ENCODE assay signal across 18 cellular contexts in genomic region chr12:4830568-4830967, GRCh38.
A peak's percentile ranks its signal among the peaks of the same experiment; 100 is the strongest.
DNase-seq lines count a peak whose midpoint lies in the region; ATAC-seq and TF ChIP-seq lines count a peak whose summit lies in the region.
"Had no signal": no experiment of that assay in that cellular context is flagged by ENCODE, and none has a peak within 500 bp of the region (broad histone marks: within the 10 kb centered on the region; RNA-seq: fewer than 3 reads in every experiment).

No MANE protein-coding gene starts in this region.

- H2BK12ac ChIP-seq in H9 (ENCODE audit: insufficient read length, low read depth, low read length) = no peak overlapping the region

- no CpG with 5 or more reads among the region's 12 CpGs for WGBS in H9 (ENCODE audit: extremely low coverage, insufficient read length, low lambda C conversion rate)
- 72% methylated on average over 12 of the region's 12 CpGs for WGBS in hepatocyte (ENCODE audit: low lambda C conversion rate, missing lambda C conversion rate)

- H3K56ac ChIP-seq in H9 (ENCODE audit: insufficient read length, low read depth, low read length) = no peak overlapping the region

- no peak overlapping the region for H3K23ac ChIP-seq in H9 (ENCODE audit: insufficient read length, low read depth, low read length)

- no peak overlapping the region for H4K5ac ChIP-seq in H9 (ENCODE audit: insufficient read length, low read depth, low read length)

- H3K36me3 ChIP-seq in hepatocyte (replicated peaks; ENCODE audit: insufficient read depth, low read depth) = no peaks in the 10 kb centered on the region
- H3K36me3 ChIP-seq: upper lobe of left lung had no signal

- no peak overlapping the region for H2BK15ac ChIP-seq in H9 (ENCODE audit: low read depth, low read length)

- H3K27ac Mint-ChIP-seq in activated CD4-positive, alpha-beta T cell treated with anti-CD3 and anti-CD28 coated beads for 36 hours = peak overlapping the region; percentile 91
- H3K27ac Mint-ChIP-seq in H9 (no peak overlapping the region; a peak in 1 of 7 replicates), WTC11 (no peak overlapping the region)
- peak overlapping the region in 6 of 10 donors; percentile 9 to 79 (median 46) for H3K27ac Mint-ChIP-seq in naive thymus-derived CD8-positive, alpha-beta T cell

- H3K9me3 Mint-ChIP-seq in activated CD4-positive, alpha-beta T cell treated with anti-CD3 and anti-CD28 coated beads for 36 hours (ENCODE audit: low read depth) = no peaks in the 10 kb centered on the region
- H3K9me3 Mint-ChIP-seq in H9 (0 out of 5 replicates have a peak, but pooled peaks cover 0 to 2% of the 10 kb centered on the region in 2 experiments), WTC11 (peaks cover 10% of the 10 kb centered on the region)
- peaks cover 0 to 5% (median 0%) of the 10 kb centered on the region in 9 donors for H3K9me3 Mint-ChIP-seq in naive thymus-derived CD8-positive, alpha-beta T cell
- H3K9me3 Mint-ChIP-seq: neural crest cell had no signal

- H3K4me3 ChIP-seq in hepatocyte = no peak overlapping the region
- H3K4me3 ChIP-seq: A549, upper lobe of left lung had no signal

- no peak overlapping the region for H3T11ph ChIP-seq in H9 (ENCODE audit: low read length)

- H4K8ac ChIP-seq in H9 (replicated peaks; ENCODE audit: insufficient read length, low read depth, low read length) = no peak overlapping the region

- H3K23me2 ChIP-seq in H9 (ENCODE audit: insufficient read length, low read depth, low read length, poor library complexity, severe bottlenecking) = no peaks in the 10 kb centered on the region

- H3K4me3 Mint-ChIP-seq in activated CD4-positive, alpha-beta T cell treated with anti-CD3 and anti-CD28 coated beads for 36 hours = no peak overlapping the region
- H3K4me3 Mint-ChIP-seq in H9 (no peak overlapping the region), WTC11 (no peak overlapping the region)
- peak overlapping the region in 9 of 10 donors; percentile 4 to 77 (median 68) for H3K4me3 Mint-ChIP-seq in naive thymus-derived CD8-positive, alpha-beta T cell
- H3K4me3 Mint-ChIP-seq: neural crest cell had no signal

- POLR2A ChIA-PET in activated CD4-positive, alpha-beta T cell treated with anti-CD3 and anti-CD28 coated beads for 36 hours (lab: Charles Lee) = no interaction called here
- POLR2A ChIA-PET in WTC11 (lab: Charles Lee) = no interaction called here
- POLR2A ChIA-PET in naive thymus-derived CD8-positive, alpha-beta T cell (lab: Charles Lee) = no interaction called here

- no peaks in the 10 kb centered on the region for H3K79me1 ChIP-seq in H9 (ENCODE audit: insufficient read depth, low read depth, low read length, poor library complexity, severe bottlenecking)

- no peak overlapping the region for H2BK20ac ChIP-seq in H9 (ENCODE audit: low read depth, low read length, poor library complexity, severe bottlenecking)

- no peak for DNase-seq in activated CD4-positive, alpha-beta T cell treated with anti-CD3 and anti-CD28 coated beads for 36 hours
- DNase-seq in activated CD4-positive, alpha-beta T cell treated with anti-CD3 and anti-CD28 coated beads for 1 hour = no peak
- DNase-seq in H9 (peak; percentile 55), WTC11 (ENCODE audit: low spot score) (no peak), hepatocyte (ENCODE audit: low spot score) (no peak)
- DNase-seq in naive thymus-derived CD8-positive, alpha-beta T cell = no peak
- DNase-seq: activated CD4-positive, alpha-beta T cell treated with anti-CD3 and anti-CD28 coated beads, Interleukin-2, amount 50 U/mL, for 4 hours; CD4-positive, CD25-positive, alpha-beta regulatory T cell; hypothalamus; kidney glomerular epithelial cell; mesenchymal stem cell; NCI-H2029 treated with DMSO at 0.1 percent for 48 hours; NCI-H526 treated with DMSO at 0.1 percent for 48 hours had no signal

- H4K20me1 ChIP-seq in H9 (ENCODE audit: control insufficient read depth, insufficient read depth, insufficient read length) (no peaks in the 10 kb centered on the region), hepatocyte (ENCODE audit: insufficient read depth, poor library complexity, severe bottlenecking) (no peaks in the 10 kb centered on the region)

- no peak for ATAC-seq in activated CD4-positive, alpha-beta T cell treated with anti-CD3 and anti-CD28 coated beads for 36 hours
- ATAC-seq in WTC11 (peak; percentile 73), HG02798 (IDR thresholded peaks at IDR 0.05; ENCODE audit: poor library complexity, unreplicated experiment) (no peak), GM18907 (IDR thresholded peaks at IDR 0.05; ENCODE audit: unreplicated experiment) (no peak)
- ATAC-seq in naive thymus-derived CD8-positive, alpha-beta T cell = no peak
- ATAC-seq: A549 had no signal

- no peaks in the 10 kb centered on the region for H3K27me3 Mint-ChIP-seq in activated CD4-positive, alpha-beta T cell treated with anti-CD3 and anti-CD28 coated beads for 36 hours
- H3K27me3 Mint-ChIP-seq in H9 (ENCODE audit: low read depth) (peaks cover 11% of the 10 kb centered on the region), WTC11 (ENCODE audit: low read depth) (no peaks in the 10 kb centered on the region)
- peaks cover 0 to 2% (median 0%) of the 10 kb centered on the region in 5 donors for H3K27me3 Mint-ChIP-seq in naive thymus-derived CD8-positive, alpha-beta T cell
- H3K27me3 Mint-ChIP-seq: CD4-positive, CD25-positive, alpha-beta regulatory T cell had no signal

- H2AFZ ChIP-seq in H9 (ENCODE audit: low read length) = no peak overlapping the region
- H2AFZ ChIP-seq in hepatocyte = no peak overlapping the region

- TF ChIP-seq CTCF in H9 (conservative IDR thresholded peaks at IDR 0.05) (no peak), WTC11 (IDR thresholded peaks at IDR 0.05) (no peak), hepatocyte (IDR thresholded peaks at IDR 0.05; ENCODE audit: poor library complexity) (no peak)

- H3K14ac ChIP-seq in H9 (ENCODE audit: insufficient read depth, low read length) = no peak overlapping the region

- H3K4me1 ChIP-seq in H9 (ENCODE audit: insufficient read depth, low read length) (no peaks in the 10 kb centered on the region; the same call in 1 of the 2 replicates), hepatocyte (ENCODE audit: insufficient read depth) (no peaks in the 10 kb centered on the region)
- H3K4me1 ChIP-seq: A549, upper lobe of left lung had no signal

- no peaks in the 10 kb centered on the region for H3K79me2 ChIP-seq in H9 (ENCODE audit: insufficient read depth, low read length)
- H3K79me2 ChIP-seq in hepatocyte = no peaks in the 10 kb centered on the region

- H3K9me2 ChIP-seq in hepatocyte (replicated peaks; ENCODE audit: insufficient read depth) = no peaks in the 10 kb centered on the region

- no peaks in the 10 kb centered on the region for H3K27me3 ChIP-seq in H9 (ENCODE audit: insufficient read depth, low read length)
- H3K27me3 ChIP-seq in hepatocyte = peaks cover 29% of the 10 kb centered on the region
- H3K27me3 ChIP-seq: upper lobe of left lung had no signal

- H3K4ac ChIP-seq in H9 (ENCODE audit: low read depth, low read length) = no peak overlapping the region

- H3K4me2 ChIP-seq in H9 (ENCODE audit: insufficient read depth, insufficient read length, low read length) (no peak overlapping the region), hepatocyte (no peak overlapping the region)
- H3K4me2 ChIP-seq: A549 had no signal

- no peak overlapping the region for H2AK5ac ChIP-seq in H9 (ENCODE audit: insufficient read length, low read length)

- H3K36me3 Mint-ChIP-seq in activated CD4-positive, alpha-beta T cell treated with anti-CD3 and anti-CD28 coated beads for 36 hours (ENCODE audit: low read depth) = peaks cover 3% of the 10 kb centered on the region
- H3K36me3 Mint-ChIP-seq in H9 (ENCODE audit: insufficient read depth in 1 of 3, low read depth in 3 of 3) (peaks cover 3 to 4% (median 3%) of the 10 kb centered on the region in 3 experiments; a peak in 4 of 7 replicates), WTC11 (peaks cover 9% of the 10 kb centered on the region; the same call in 1 of the 2 replicates)
- peaks cover 0 to 4% (median 0%) of the 10 kb centered on the region in 3 donors for H3K36me3 Mint-ChIP-seq in naive thymus-derived CD8-positive, alpha-beta T cell
- H3K36me3 Mint-ChIP-seq: CD4-positive, CD25-positive, alpha-beta regulatory T cell had no signal

- no peak overlapping the region for H2BK120ac ChIP-seq in H9 (ENCODE audit: low read depth, low read length, poor library complexity, severe bottlenecking)

- intact Hi-C loops in activated CD4-positive, alpha-beta T cell treated with anti-CD3 and anti-CD28 coated beads for 36 hours (cut with DNase I, micrococcal nuclease) = no loop called here

- no peaks in the 10 kb centered on the region for H3K9me3 ChIP-seq in H9 (ENCODE audit: control insufficient read depth, low read depth, low read length)
- no peaks in the 10 kb centered on the region for H3K9me3 ChIP-seq in hepatocyte (ENCODE audit: low read depth)
- H3K9me3 ChIP-seq: A549 had no signal

- CTCF ChIA-PET in activated CD4-positive, alpha-beta T cell treated with anti-CD3 and anti-CD28 coated beads for 36 hours (lab: Charles Lee) = interaction anchor here (1.9 kb wide), 1 partner anchor 27 kb away, joined by 7 read pairs; no protein-coding TSS in a partner anchor
- CTCF ChIA-PET in WTC11 (lab: Charles Lee) = interaction anchor here (1.4 to 3.0 kb wide), 5 partner anchors 14 to 69 kb away, joined by 3 to 12 read pairs (median 4); no protein-coding TSS in a partner anchor

- no peak overlapping the region for H2BK5ac ChIP-seq in H9 (ENCODE audit: insufficient read length, low read length)

- H3K27ac ChIP-seq in H9 (ENCODE audit: insufficient read length, low read depth, low read length) = no peak overlapping the region
- no peak overlapping the region for H3K27ac ChIP-seq in hepatocyte
- H3K27ac ChIP-seq: A549, upper lobe of left lung had no signal

- peaks cover 54% of the 10 kb centered on the region for H3K4me1 Mint-ChIP-seq in activated CD4-positive, alpha-beta T cell treated with anti-CD3 and anti-CD28 coated beads for 36 hours
- peaks cover 19 to 20% of the 10 kb centered on the region in 2 experiments for H3K4me1 Mint-ChIP-seq in H9
- peaks cover 11% of the 10 kb centered on the region; the same call in 1 of the 2 replicates for H3K4me1 Mint-ChIP-seq in WTC11
- H3K4me1 Mint-ChIP-seq in naive thymus-derived CD8-positive, alpha-beta T cell = peaks cover 23 to 63% (median 52%) of the 10 kb centered on the region in 4 donors

- H3K9ac ChIP-seq in H9 (ENCODE audit: extremely low read depth, insufficient read length, low read length) = no peak overlapping the region

- H3K18ac ChIP-seq in H9 (ENCODE audit: insufficient read length, low read depth, low read length) = no peak overlapping the region

- no peak overlapping the region for H4K91ac ChIP-seq in H9 (ENCODE audit: insufficient read length, low read depth, low read length)

TF ChIP-seq in WTC11, 78 proteins besides CTCF, POLR2A, EP300 and RAD21 (continues in another document):
- TF ChIP-seq CREM (CRISPR knock-in tag; IDR thresholded peaks at IDR 0.05) = no peak
- no peak for TF ChIP-seq OVOL2 (CRISPR knock-in tag; IDR thresholded peaks at IDR 0.05; ENCODE audit: borderline replicate concordance)
- no peak for TF ChIP-seq ZNF317 (CRISPR knock-in tag; IDR thresholded peaks at IDR 0.05; ENCODE audit: borderline replicate concordance, low read depth)
- no peak for TF ChIP-seq TEAD1 (CRISPR knock-in tag; IDR thresholded peaks at IDR 0.05)

Comparison
In these comparisons a context has a peak if more than half of its experiments do, and no peak if none do; other contexts are left out.
1. H3K27ac Mint-ChIP-seq: peak in activated CD4-positive, alpha-beta T cell treated with anti-CD3 and anti-CD28 coated beads for 36 hours (single experiment) and naive thymus-derived CD8-positive, alpha-beta T cell (6 of 10); none in H9 (0 of 3) and WTC11 (single experiment).
2. H3K4me3 Mint-ChIP-seq: peak in naive thymus-derived CD8-positive, alpha-beta T cell (9 of 10); none in activated CD4-positive, alpha-beta T cell treated with anti-CD3 and anti-CD28 coated beads for 36 hours (single experiment), H9 (0 of 2) and WTC11 (single experiment).